In the genomic region with DNA sequence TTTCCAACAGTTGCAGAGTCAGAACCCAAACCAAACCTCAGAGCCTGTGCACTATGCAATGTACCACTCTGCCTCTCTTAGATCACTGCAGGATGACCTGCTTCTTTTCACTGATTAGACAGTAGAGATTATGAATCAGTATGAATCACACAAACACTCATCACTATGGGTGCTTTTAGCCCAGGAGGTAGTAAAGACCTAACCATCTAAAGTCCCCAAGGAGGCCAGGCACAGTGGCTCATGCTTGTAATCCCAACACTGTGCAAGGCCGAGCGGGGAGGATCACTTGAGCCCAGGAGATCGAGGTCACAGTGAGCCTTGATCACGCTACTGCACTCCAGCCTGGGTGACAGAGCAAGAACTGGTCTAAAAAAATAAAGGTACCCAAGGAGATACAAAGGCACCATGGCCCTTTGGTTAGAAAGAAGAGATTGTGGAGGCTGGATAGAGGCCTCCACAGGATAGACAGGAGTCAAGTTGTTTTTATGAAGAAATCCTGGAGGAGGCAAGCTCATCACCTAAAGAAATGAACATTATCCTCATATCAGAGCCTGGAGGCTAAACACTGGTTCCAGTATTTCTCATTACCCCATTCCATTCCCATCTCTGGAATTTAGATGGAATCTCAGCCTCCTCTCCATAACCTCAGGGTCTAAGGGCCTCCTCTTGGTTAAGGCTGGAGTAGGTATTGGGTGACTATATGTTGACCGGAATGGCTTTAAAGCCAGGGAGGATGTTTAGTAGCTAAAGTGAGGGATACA, we compare ENCODE assay signal across 12 cellular contexts. TPM values are rescaled to one million over a fixed set of nuclear protein-coding genes. Genes with fewer than 3 reads are reported as not detected.
A peak's percentile ranks its signal among the peaks of the same experiment; 100 is the strongest.
DNase-seq lines count a peak whose midpoint lies in the region; ATAC-seq lines count a peak whose summit lies in the region.
"Had no signal": no experiment of that assay in that cellular context is flagged by ENCODE, and none has a peak within 500 bp of the region (broad histone marks: within the 10 kb centered on the region; RNA-seq: fewer than 3 reads in every experiment).

No MANE protein-coding gene starts in this region.

- H4K8ac ChIP-seq in neuronal stem cell (ENCODE audit: low read depth, low read length) = no peak overlapping the region

- peak overlapping the region; percentile 62 to 77 (median 62) for H3K27ac Mint-ChIP-seq in CD4-positive, CD25-positive, alpha-beta regulatory T cell

- H2BK5ac ChIP-seq in neuronal stem cell (ENCODE audit: low read length) = no peak overlapping the region

- no peak overlapping the region for H2BK120ac ChIP-seq in neuronal stem cell (ENCODE audit: low read depth, low read length)

- peaks cover 46% of the 10 kb centered on the region for H3K36me3 Mint-ChIP-seq in CD4-positive, CD25-positive, alpha-beta regulatory T cell

- WGBS in GM23248 (ENCODE audit: low coverage in 1 of 2, low lambda C conversion rate in 2 of 2, missing lambda C conversion rate in 2 of 2), 2 experiments = 36 to 37% methylated on average over 5 of the region's 5 CpGs
- no CpG with 5 or more reads among the region's 5 CpGs for WGBS in neuronal stem cell (ENCODE audit: extremely low coverage in 2 of 2, insufficient read length in 2 of 2, insufficient replicate concordance in 1 of 2), 2 donors

- H3K4me2 ChIP-seq in GM23248 (ENCODE audit: unreplicated experiment) (peak overlapping the region; percentile 12), neuronal stem cell (ENCODE audit: insufficient read depth, low read length, poor library complexity, severe bottlenecking) (no peak overlapping the region)

- H3K14ac ChIP-seq in neuronal stem cell (ENCODE audit: low read length) = no peak overlapping the region

- no peaks in the 10 kb centered on the region for H3K9me3 ChIP-seq in CD4-positive, CD25-positive, alpha-beta regulatory T cell (ENCODE audit: control insufficient read depth in 2 of 2, low read length in 2 of 2)
- no peaks in the 10 kb centered on the region for H3K9me3 ChIP-seq in GM23248 (ENCODE audit: low read depth)
- H3K9me3 ChIP-seq in neuronal stem cell (replicated peaks in 1 of 2; ENCODE audit: control insufficient read depth in 2 of 2, insufficient read depth in 1 of 2, low read depth in 1 of 2, low read length in 2 of 2) = no peaks in the 10 kb centered on the region

- in situ Hi-C loops in GM23248 (cut with MboI) = no loop called here

- H3F3A ChIP-seq in GM23248 (ENCODE audit: insufficient read depth) = peaks cover 21% of the 10 kb centered on the region

- no peak overlapping the region for H3K4me3 ChIP-seq in CD4-positive, CD25-positive, alpha-beta regulatory T cell (ENCODE audit: low read depth, low read length)
- H3K4me3 ChIP-seq in GM23248 (no peak overlapping the region), neuronal stem cell (ENCODE audit: low read length in 2 of 2) (no peak overlapping the region)

- no peak overlapping the region for H2BK12ac ChIP-seq in neuronal stem cell (ENCODE audit: low read length)

- no peak overlapping the region for H4K91ac ChIP-seq in neuronal stem cell (ENCODE audit: low read depth, low read length, poor library complexity)

- no peak for ATAC-seq in CD4-positive, CD25-positive, alpha-beta regulatory T cell (ENCODE audit: low read depth in 2 of 2)
- ATAC-seq in GM18519 (IDR thresholded peaks at IDR 0.05; ENCODE audit: low FRiP score, unreplicated experiment) = no peak

- H3K27me3 Mint-ChIP-seq in CD4-positive, CD25-positive, alpha-beta regulatory T cell = no peaks in the 10 kb centered on the region

- no peak overlapping the region for H2AK5ac ChIP-seq in neuronal stem cell (ENCODE audit: low read depth, low read length)

- DNase-seq in CD4-positive, CD25-positive, alpha-beta regulatory T cell = no peak
- DNase-seq in GM23248 (peak; percentile 90), glomerular visceral epithelial cell (ENCODE audit: extremely low spot score) (peak; percentile 40), neuronal stem cell (ENCODE audit: low spot score) (no peak), KG1 (lab: John Stamatoyannopoulos, UW) (no peak), NCI-H774 (lab: John Stamatoyannopoulos, UW) (no peak)
- DNase-seq in activated CD4-positive, alpha-beta T cell treated with anti-CD3 and anti-CD28 coated beads, Interleukin-2, amount 50 U/mL, for 48 hours = peak; percentile 17 to 38
- DNase-seq: DMS79, head of caudate nucleus, NCI-H2081, retina had no signal

- H3K4me3 Mint-ChIP-seq in CD4-positive, CD25-positive, alpha-beta regulatory T cell = peak overlapping the region in 1 of 4 donors; percentile 35

- no peaks in the 10 kb centered on the region for H4K20me1 ChIP-seq in GM23248 (ENCODE audit: insufficient read depth)

- no peak overlapping the region for H3K4ac ChIP-seq in neuronal stem cell (ENCODE audit: low read length)

- H3K27me3 ChIP-seq in CD4-positive, CD25-positive, alpha-beta regulatory T cell (ENCODE audit: control insufficient read depth, insufficient read depth, low read length) = no peaks in the 10 kb centered on the region
- H3K27me3 ChIP-seq in GM23248 (replicated peaks; ENCODE audit: insufficient read depth) = no peaks in the 10 kb centered on the region
- H3K27me3 ChIP-seq in neuronal stem cell (ENCODE audit: control insufficient read depth in 3 of 3, insufficient read depth in 3 of 3, low read depth in 1 of 3, low read length in 3 of 3) = peaks cover 0 to 5% (median 0%) of the 10 kb centered on the region in 3 experiments

- H3K23ac ChIP-seq in neuronal stem cell (ENCODE audit: low read depth, low read length, poor library complexity) = no peak overlapping the region

- no peak overlapping the region for H3K27ac ChIP-seq in CD4-positive, CD25-positive, alpha-beta regulatory T cell (ENCODE audit: insufficient read depth, low read length, poor library complexity, severe bottlenecking)
- H3K27ac ChIP-seq in GM23248 = peak overlapping the region; percentile 19; the same call in 1 of the 2 replicates
- H3K27ac ChIP-seq in neuronal stem cell (replicated peaks; ENCODE audit: low read length) = no peak overlapping the region

- H3K79me2 ChIP-seq in GM23248 (ENCODE audit: insufficient read depth) = no peaks in the 10 kb centered on the region

- H3K9ac ChIP-seq in GM23248 (no peak overlapping the region), neuronal stem cell (ENCODE audit: low read depth, low read length, poor library complexity) (no peak overlapping the region)

- H3K4me1 ChIP-seq in CD4-positive, CD25-positive, alpha-beta regulatory T cell (ENCODE audit: control insufficient read depth, insufficient read depth, low read length, poor library complexity, severe bottlenecking) = peaks cover 48% of the 10 kb centered on the region
- peaks cover 27% of the 10 kb centered on the region for H3K4me1 ChIP-seq in GM23248 (ENCODE audit: insufficient read depth)
- H3K4me1 ChIP-seq in neuronal stem cell (ENCODE audit: control insufficient read depth in 2 of 2, insufficient read depth in 1 of 2, low read depth in 1 of 2, low read length in 2 of 2) = peaks cover 8 to 22% of the 10 kb centered on the region in 2 donors

- no peak overlapping the region for H3K18ac ChIP-seq in neuronal stem cell (ENCODE audit: low read length)

- H3K79me1 ChIP-seq in neuronal stem cell (ENCODE audit: low read depth, low read length) = no peaks in the 10 kb centered on the region

- H3K9me2 ChIP-seq in GM23248 (ENCODE audit: insufficient read depth) = no peaks in the 10 kb centered on the region

- H2BK15ac ChIP-seq in neuronal stem cell (ENCODE audit: low read length) = no peak overlapping the region

- peaks cover 25 to 59% (median 46%) of the 10 kb centered on the region in 4 donors for H3K4me1 Mint-ChIP-seq in CD4-positive, CD25-positive, alpha-beta regulatory T cell

- no peaks in the 10 kb centered on the region for H3K9me3 Mint-ChIP-seq in CD4-positive, CD25-positive, alpha-beta regulatory T cell

- H2AFZ ChIP-seq in GM23248 = no peak overlapping the region
- H2AFZ ChIP-seq in neuronal stem cell (ENCODE audit: low read length) = no peak overlapping the region

- peaks cover 37% of the 10 kb centered on the region for H3K36me3 ChIP-seq in CD4-positive, CD25-positive, alpha-beta regulatory T cell (ENCODE audit: control insufficient read depth, insufficient read depth, low read length)
- H3K36me3 ChIP-seq in GM23248 (ENCODE audit: low read depth) (no peaks in the 10 kb centered on the region), neuronal stem cell (replicated peaks in 1 of 2; ENCODE audit: control insufficient read depth in 2 of 2, insufficient read depth in 2 of 2, low read length in 2 of 2) (peaks cover 7 to 32% of the 10 kb centered on the region in 2 donors)

RNA-seq across cellular contexts. Expression of gene SEC31B, which starts 12.9 kb away (rescaled TPM):
- 73.3 TPM for total RNA-seq in CD4-positive, CD25-positive, alpha-beta regulatory T cell
- 1 to 10 TPM; 1.2 to 3.0 (median 2.6) TPM for polyA plus RNA-seq in CD4-positive, CD25-positive, alpha-beta regulatory T cell
- 2.5 and 2.7 TPM in 2 replicates for total RNA-seq in GM23248 (2014; rRNA removed; shearing (Covaris generic))
- 2.2 and 4.5 TPM in 2 replicates for polyA plus RNA-seq in GM23248 (2016; fragmentation: Nextera tagmentation; extraction: Ambion mirVana)
- 7.7 TPM for polyA plus RNA-seq in neuronal stem cell (2013, experiment 1 of 2)
- 7.6 TPM for polyA plus RNA-seq in neuronal stem cell (2013, experiment 2 of 2)

RNA-seq across cellular contexts. Expression of gene NDUFB8, which starts 22.9 kb away (rescaled TPM):
- total RNA-seq in CD4-positive, CD25-positive, alpha-beta regulatory T cell = 183 TPM
- 100 to 1,000 TPM; 517 to 714 (median 622) TPM for polyA plus RNA-seq in CD4-positive, CD25-positive, alpha-beta regulatory T cell
- total RNA-seq in GM23248 (2014; rRNA removed; shearing (Covaris generic)) = 123 and 124 TPM in 2 replicates
- 294 and 324 TPM in 2 replicates for polyA plus RNA-seq in GM23248 (2016; fragmentation: Nextera tagmentation; extraction: Ambion mirVana)
- 244 TPM for polyA plus RNA-seq in neuronal stem cell (2013, experiment 1 of 2)
- 239 TPM for polyA plus RNA-seq in neuronal stem cell (2013, experiment 2 of 2)

RNA-seq across cellular contexts. Expression of gene HIF1AN, which starts 29.0 kb away (rescaled TPM):
- total RNA-seq in CD4-positive, CD25-positive, alpha-beta regulatory T cell = 42.9 TPM
- 10 to 100 TPM; 30.0 to 36.1 (median 31.9) TPM for polyA plus RNA-seq in CD4-positive, CD25-positive, alpha-beta regulatory T cell
- 5.4 and 9.8 TPM in 2 replicates for total RNA-seq in GM23248 (2014; rRNA removed; shearing (Covaris generic))
- polyA plus RNA-seq in GM23248 (2016; fragmentation: Nextera tagmentation; extraction: Ambion mirVana) = 35.2 and 36.7 TPM in 2 replicates
- polyA plus RNA-seq in neuronal stem cell (2013, experiment 1 of 2) = 19.6 TPM
- polyA plus RNA-seq in neuronal stem cell (2013, experiment 2 of 2) = 19.2 TPM

RNA-seq across cellular contexts. Expression of gene WNT8B, which starts 44.0 kb away (rescaled TPM):
- not detected for total RNA-seq in CD4-positive, CD25-positive, alpha-beta regulatory T cell
- under 1 TPM in 1 of 4 donors, not detected in 3; 0.07 TPM for polyA plus RNA-seq in CD4-positive, CD25-positive, alpha-beta regulatory T cell
- not detected in 2 replicates for total RNA-seq in GM23248 (2014; rRNA removed; shearing (Covaris generic))
- not detected in 2 replicates for polyA plus RNA-seq in GM23248 (2016; fragmentation: Nextera tagmentation; extraction: Ambion mirVana)
- 0.59 TPM for polyA plus RNA-seq in neuronal stem cell (2013, experiment 1 of 2)
- polyA plus RNA-seq in neuronal stem cell (2013, experiment 2 of 2) = 0.65 TPM

Comparison
In these comparisons a context has a peak if more than half of its experiments do, and no peak if none do; other contexts are left out.
1. DNase-seq: peak in GM23248 (single experiment), activated CD4-positive, alpha-beta T cell treated with anti-CD3 and anti-CD28 coated beads, Interleukin-2, amount 50 U/mL, for 48 hours (2 of 2) and glomerular visceral epithelial cell (single experiment); none in CD4-positive, CD25-positive, alpha-beta regulatory T cell (0 of 3), neuronal stem cell (single experiment), KG1 (single experiment) and NCI-H774 (single experiment).
2. RNA of gene SEC31B, which starts 12.9 kb away (total RNA-seq): 73.3 TPM in CD4-positive, CD25-positive, alpha-beta regulatory T cell (single experiment); 2.5 to 2.7 TPM in GM23248; every median in the first group is over 10 times any median in the second.